Comparison of ENCODE assay signal across 27 cellular contexts in the genomic region with DNA sequence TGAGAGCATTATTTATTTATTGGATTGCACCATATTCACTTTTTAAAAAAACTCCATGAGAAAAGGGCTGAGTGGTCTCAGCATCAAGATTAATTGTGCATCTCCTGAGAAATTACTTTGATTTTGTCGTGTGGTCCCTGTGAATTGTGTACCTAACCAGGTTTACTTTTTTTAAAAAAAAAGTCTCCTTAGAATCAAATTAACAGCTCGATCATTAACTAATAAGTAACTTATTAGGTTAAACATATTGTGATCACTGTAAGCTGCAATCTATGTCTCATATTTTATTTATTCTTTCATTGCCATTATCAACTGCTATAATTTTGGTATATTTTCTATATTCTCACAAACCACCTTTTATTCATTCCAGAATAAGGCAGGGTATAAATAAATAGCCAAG.
"Had no signal": no experiment of that assay in that cellular context is flagged by ENCODE, and none has a peak within 500 bp of the region (broad histone marks: within the 10 kb centered on the region; RNA-seq: fewer than 3 reads in every experiment).

No MANE protein-coding gene starts in this region.

- H3K27ac ChIP-seq: stomach, suprapubic skin, testis, thoracic aorta, thyroid gland, tibial artery, tibial nerve, transverse colon, upper lobe of left lung, upper lobe of right lung, uterus, vagina had no signal

- H3K4me1 ChIP-seq: stomach, suprapubic skin, testis, thyroid gland, tibial artery, tibial nerve, transverse colon, upper lobe of left lung, upper lobe of right lung, uterus, vagina had no signal

- FAIRE-seq: urothelium cell line had no signal

- ATAC-seq: stimulated activated effector memory CD8-positive, alpha-beta T cell treated with anti-CD3 and anti-CD28 coated beads, Interleukin-12 subunit alpha, Interleukin-12 subunit beta, amount 100 ng/mL, for 72 hours; stimulated activated memory B cell treated with anti-CD40 and anti-IgM and Interleukin-4, amounts not matched to agents 10 μg/mL and 1 μg/mL and 100 μg/mL, for 72 hours; stimulated activated naive B cell treated with anti-CD40 and anti-IgM and Interleukin-4, amounts not matched to agents 10 μg/mL and 1 μg/mL and 100 μg/mL, for 72 hours; stimulated activated naive CD8-positive, alpha-beta T cell treated with anti-CD3 and anti-CD28 coated beads, Interleukin-15, amount 100 ng/mL, for 72 hours; stimulated activated naive CD8-positive, alpha-beta T cell treated with anti-CD3 and anti-CD28 coated beads, Interleukin-15, Interleukin-2, amounts not matched to agents 100 U/mL and 50 U/mL, for 24 hours; upper lobe of right lung had no signal

- H3K4me3 ChIP-seq: stomach, suprapubic skin, testis, thoracic aorta, thyroid gland, tibial artery, tibial nerve, transverse colon, upper lobe of left lung, upper lobe of right lung, uterus, vagina had no signal

- H3K9me3 ChIP-seq: stomach, suprapubic skin, testis, thoracic aorta, thyroid gland, tibial artery, tibial nerve, transverse colon, upper lobe of left lung, upper lobe of right lung, uterus, vagina had no signal

- DNase-seq: stimulated activated CD4-positive, alpha-beta T cell treated with anti-CD3 and anti-CD28 coated beads, Interleukin-2, amount 100 ng/mL, for 48 hours; stimulated activated CD4-positive, alpha-beta T cell treated with anti-CD3 and anti-CD28 coated beads, Interleukin-4, amount 100 ng/mL, for 1 hour; stimulated activated CD4-positive, alpha-beta T cell treated with anti-CD3 and anti-CD28 coated beads, Interleukin-4, amount 100 ng/mL, for 24 hours; stimulated activated CD4-positive, alpha-beta T cell treated with anti-CD3 and anti-CD28 coated beads, Interleukin-4, amount 100 ng/mL, for 4 hours; stimulated activated CD8-positive, alpha-beta memory T cell treated with anti-CD3 and anti-CD28 coated beads, Interleukin-4, amount 100 ng/mL, for 48 hours; stimulated activated naive B cell treated with anti-CD40 and anti-IgM and Interleukin-4, amounts not matched to agents 10 μg/mL and 1 μg/mL and 100 μg/mL, for 72 hours; stimulated activated naive CD4-positive, alpha-beta T cell; stimulated activated naive CD4-positive, alpha-beta T cell treated with Interleukin-2 at 50 U/mL for 16 hours; stimulated activated naive CD8-positive, alpha-beta T cell treated with anti-CD3 and anti-CD28 coated beads, Interleukin-15, amount 100 ng/mL, for 72 hours; stimulated activated naive CD8-positive, alpha-beta T cell treated with anti-CD3 and anti-CD28 coated beads, Interleukin-15, Interleukin-2, amounts not matched to agents 100 U/mL and 50 U/mL, for 24 hours; stomach; substantia nigra; testis; thyroid gland; tibial artery; transverse colon; trophoblast cell; upper lobe of left lung; upper lobe of right lung; uterus had no signal

- H3K36me3 ChIP-seq: stomach, suprapubic skin, thoracic aorta, thyroid gland, tibial artery, tibial nerve, transverse colon, upper lobe of left lung, upper lobe of right lung, uterus, vagina had no signal

- H3K27me3 ChIP-seq: stomach, suprapubic skin, testis, thyroid gland, tibial artery, tibial nerve, transverse colon, upper lobe of left lung, upper lobe of right lung, uterus, vagina had no signal
